ENCODE assay signal across 10 cellular contexts in the genomic region with DNA sequence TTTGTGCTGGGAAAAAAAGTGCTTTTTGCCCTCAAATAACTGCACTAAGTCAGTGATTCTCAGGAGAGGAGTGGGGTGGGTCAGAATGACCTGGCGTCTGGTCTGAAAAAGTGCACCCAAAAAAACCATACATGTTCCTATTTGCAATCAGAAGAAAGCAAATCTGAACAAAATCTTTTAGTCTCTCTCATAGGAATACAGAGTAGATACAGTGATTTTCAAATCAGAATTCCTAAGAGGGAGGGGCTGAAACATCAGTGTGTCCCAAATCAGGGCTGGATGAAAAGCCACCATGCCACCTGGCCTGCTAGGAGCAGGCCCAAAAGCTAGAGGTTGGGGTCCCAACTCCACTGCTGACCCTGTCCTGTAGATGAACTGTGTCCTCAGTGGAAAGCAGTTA.
DNase-seq lines count a peak whose midpoint lies in the region; ATAC-seq and TF ChIP-seq lines count a peak whose summit lies in the region.
"Had no signal": no experiment of that assay in that cellular context is flagged by ENCODE, and none has a peak within 500 bp of the region (broad histone marks: within the 10 kb centered on the region; RNA-seq: fewer than 3 reads in every experiment).

No MANE protein-coding gene starts in this region.

- no peak for DNase-seq in activated CD8-positive, alpha-beta memory T cell treated with anti-CD3 and anti-CD28 coated beads, Interleukin-2, amount 10 ng/mL, durations not matched to agents 7 days and 5 days
- DNase-seq in activated CD8-positive, alpha-beta memory T cell treated with anti-CD3 and anti-CD28 coated beads, Interleukin-2, amount 50 U/mL, for 4 hours = no peak
- DNase-seq in activated CD8-positive, alpha-beta T cell treated with anti-CD3 and anti-CD28 coated beads, Interleukin-2, amount 10 ng/mL, durations not matched to agents 7 days and 5 days = no peak
- no peak for DNase-seq in lung (ENCODE audit: low spot score)
- DNase-seq in tibial artery = no peak
- DNase-seq in A172 (ENCODE audit: low spot score) = no peak
- DNase-seq in nucleus accumbens (lab: John Stamatoyannopoulos, UW) = no peak
- no peak for DNase-seq in HuH-7 (ENCODE audit: low spot score)
- DNase-seq: DMS79 treated with DMSO at 0.1 percent for 48 hours had no signal

- H3K27ac ChIP-seq in lung (ENCODE audit: low read depth in 1 of 2, low read length in 1 of 2) (peak overlapping the region; percentile 43 to 60), tibial artery (peak overlapping the region; percentile 88 to 89)

- H3K36me3 ChIP-seq in lung (ENCODE audit: control insufficient read depth in 2 of 2, insufficient read depth in 2 of 2, low read length in 2 of 2) (no peaks in the 10 kb centered on the region), tibial artery (no peaks in the 10 kb centered on the region)

- H3K27me3 Mint-ChIP-seq in activated CD8-positive, alpha-beta memory T cell treated with anti-CD3 and anti-CD28 coated beads, Interleukin-2, amount 10 ng/mL, durations not matched to agents 7 days and 5 days = no peaks in the 10 kb centered on the region
- no peaks in the 10 kb centered on the region for H3K27me3 Mint-ChIP-seq in activated CD8-positive, alpha-beta T cell treated with anti-CD3 and anti-CD28 coated beads, Interleukin-2, amount 10 ng/mL, durations not matched to agents 7 days and 5 days (ENCODE audit: low read depth)

- WGBS in lung, 2 donors = 93 to 96% methylated on average over 1 of the region's 1 CpG

- peak overlapping the region; percentile 99 for H3K27ac Mint-ChIP-seq in activated CD8-positive, alpha-beta memory T cell treated with anti-CD3 and anti-CD28 coated beads, Interleukin-2, amount 10 ng/mL, durations not matched to agents 7 days and 5 days
- peak overlapping the region; percentile 10 for H3K27ac Mint-ChIP-seq in activated CD8-positive, alpha-beta T cell treated with anti-CD3 and anti-CD28 coated beads, Interleukin-2, amount 10 ng/mL, durations not matched to agents 7 days and 5 days

- peak overlapping the region; percentile 80 for H3K4me3 Mint-ChIP-seq in activated CD8-positive, alpha-beta memory T cell treated with anti-CD3 and anti-CD28 coated beads, Interleukin-2, amount 10 ng/mL, durations not matched to agents 7 days and 5 days
- no peak overlapping the region for H3K4me3 Mint-ChIP-seq in activated CD8-positive, alpha-beta T cell treated with anti-CD3 and anti-CD28 coated beads, Interleukin-2, amount 10 ng/mL, durations not matched to agents 7 days and 5 days

- ATAC-seq in activated CD8-positive, alpha-beta memory T cell treated with anti-CD3 and anti-CD28 coated beads, Interleukin-2, amount 10 ng/mL, durations not matched to agents 7 days and 5 days = no peak
- ATAC-seq in activated CD8-positive, alpha-beta T cell treated with anti-CD3 and anti-CD28 coated beads, Interleukin-2, amount 10 ng/mL, durations not matched to agents 7 days and 5 days = no peak
- ATAC-seq in lung (ENCODE audit: insufficient read depth, low FRiP score) = no peak

- H3K27me3 ChIP-seq in lung (ENCODE audit: control insufficient read depth, insufficient read depth) (no peaks in the 10 kb centered on the region), tibial artery (no peaks in the 10 kb centered on the region)

- peaks cover 98% of the 10 kb centered on the region for H3K4me1 Mint-ChIP-seq in activated CD8-positive, alpha-beta memory T cell treated with anti-CD3 and anti-CD28 coated beads, Interleukin-2, amount 10 ng/mL, durations not matched to agents 7 days and 5 days
- peaks cover 88% of the 10 kb centered on the region for H3K4me1 Mint-ChIP-seq in activated CD8-positive, alpha-beta T cell treated with anti-CD3 and anti-CD28 coated beads, Interleukin-2, amount 10 ng/mL, durations not matched to agents 7 days and 5 days (ENCODE audit: low read depth)

- intact Hi-C loops in tibial artery (cut with DNase I; ENCODE audit: low total_unique reads) = loop anchor here (10.0 kb wide), 1 partner anchor 62 kb away; no protein-coding TSS in a partner anchor

- H3K4me3 ChIP-seq in lung (no peak overlapping the region), tibial artery (no peak overlapping the region)
- H3K4me3 ChIP-seq: skin epidermis had no signal

- TF ChIP-seq CTCF in lung (IDR thresholded peaks at IDR 0.05; ENCODE audit: control extremely low read depth, extremely low read depth) (no peak), tibial artery (IDR thresholded peaks at IDR 0.05) (no peak)

- no peaks in the 10 kb centered on the region for H3K9me3 Mint-ChIP-seq in activated CD8-positive, alpha-beta memory T cell treated with anti-CD3 and anti-CD28 coated beads, Interleukin-2, amount 10 ng/mL, durations not matched to agents 7 days and 5 days (ENCODE audit: low read depth)
- no peaks in the 10 kb centered on the region for H3K9me3 Mint-ChIP-seq in activated CD8-positive, alpha-beta T cell treated with anti-CD3 and anti-CD28 coated beads, Interleukin-2, amount 10 ng/mL, durations not matched to agents 7 days and 5 days (ENCODE audit: insufficient read depth)

- H3K36me3 Mint-ChIP-seq in activated CD8-positive, alpha-beta memory T cell treated with anti-CD3 and anti-CD28 coated beads, Interleukin-2, amount 10 ng/mL, durations not matched to agents 7 days and 5 days = peaks cover 26% of the 10 kb centered on the region
- H3K36me3 Mint-ChIP-seq in activated CD8-positive, alpha-beta T cell treated with anti-CD3 and anti-CD28 coated beads, Interleukin-2, amount 10 ng/mL, durations not matched to agents 7 days and 5 days (ENCODE audit: low read depth) = peaks cover 18% of the 10 kb centered on the region

- CTCF ChIA-PET in activated CD8-positive, alpha-beta memory T cell treated with anti-CD3 and anti-CD28 coated beads, Interleukin-2, amount 10 ng/mL, durations not matched to agents 7 days and 5 days (lab: Charles Lee) = interaction anchor here (2.1 to 7.9 kb wide), 4 partner anchors 30 to 69 kb away, joined by 8 to 126 read pairs (median 27); a partner anchor contains a TSS
- CTCF ChIA-PET in activated CD8-positive, alpha-beta T cell treated with anti-CD3 and anti-CD28 coated beads, Interleukin-2, amount 10 ng/mL, durations not matched to agents 7 days and 5 days (lab: Charles Lee) = interaction anchor here (1.1 to 11.4 kb wide), 2 partner anchors 60 to 69 kb away, joined by 3 to 100 read pairs; a partner anchor contains a TSS

- POLR2A ChIA-PET in activated CD8-positive, alpha-beta T cell treated with anti-CD3 and anti-CD28 coated beads, Interleukin-2, amount 10 ng/mL, durations not matched to agents 7 days and 5 days (lab: Charles Lee) = no interaction called here

- peaks cover 53 to 54% of the 10 kb centered on the region in 2 donors for H3K4me1 ChIP-seq in lung (ENCODE audit: control insufficient read depth in 2 of 2, insufficient read depth in 2 of 2, low read length in 2 of 2)
- peaks cover 25 to 99% (median 90%) of the 10 kb centered on the region in 4 donors for H3K4me1 ChIP-seq in tibial artery

- H3K9me3 ChIP-seq in lung (ENCODE audit: control insufficient read depth in 2 of 2, insufficient read depth in 1 of 2, low read length in 1 of 2) (no peaks in the 10 kb centered on the region), tibial artery (no peaks in the 10 kb centered on the region)
